Comparison of ENCODE assay signal across 1 cellular context in genomic region chr11:119897046-119897440, GRCh38.
TF ChIP-seq lines count a peak whose summit lies in the region.

No MANE protein-coding gene starts in this region.

TF ChIP-seq in SK-N-SH, 30 proteins besides CTCF, POLR2A, EP300 and RAD21 (continued from another document):
- no peak for TF ChIP-seq REST (IDR thresholded peaks at IDR 0.05; ENCODE audit: low read depth, low read length)
- no peak for TF ChIP-seq GATA2 (CRISPR knock-in tag; IDR thresholded peaks at IDR 0.05)
- TF ChIP-seq RCOR1 (IDR thresholded peaks at IDR 0.05; ENCODE audit: low read length), result no peak
- no peak for TF ChIP-seq JUND (IDR thresholded peaks at IDR 0.05)
- no peak for TF ChIP-seq EZH2phosphoT487 (IDR thresholded peaks at IDR 0.05; ENCODE audit: borderline replicate concordance, low read depth)
TF ChIP-seq in SK-N-SH: peak in this region for 0.
